ENCODE assay signal across 8 cellular contexts in genomic region chr7:2863461-2864066, GRCh38. TPM values are rescaled to one million over a fixed set of nuclear protein-coding genes. Genes with fewer than 3 reads are reported as not detected.
DNase-seq lines count a peak whose midpoint lies in the region; ATAC-seq and TF ChIP-seq lines count a peak whose summit lies in the region.

No MANE protein-coding gene starts in this region.

- H3K27me3 Mint-ChIP-seq in activated naive CD8-positive, alpha-beta T cell: no peaks in the 10 kb centered on the region

- DNase-seq in GM19238 (ENCODE audit: insufficient read length, low spot score): peak; percentile 80
- DNase-seq in SK-N-MC (ENCODE audit: low read depth, low spot score): no peak
- peak; percentile 81 for DNase-seq in left ventricle myocardium inferior
- peak; percentile 90 for DNase-seq in skeletal muscle cell (ENCODE audit: low read depth)
- DNase-seq in Ammon's horn (ENCODE audit: low spot score): no peak

- H3K36me3 Mint-ChIP-seq in activated naive CD8-positive, alpha-beta T cell: no peaks in the 10 kb centered on the region

- H3K9me3 Mint-ChIP-seq in activated naive CD8-positive, alpha-beta T cell (ENCODE audit: low read depth): no peaks in the 10 kb centered on the region

- peak overlapping the region; percentile 92 for H3K27ac Mint-ChIP-seq in activated naive CD8-positive, alpha-beta T cell

- H4K20me1 ChIP-seq in BLaER1 treated with 17β-estradiol and CSF1 and Interleukin-3, amounts not matched to agents 10 nM and 100 nM: no peaks in the 10 kb centered on the region

- H3K27me3 ChIP-seq in BLaER1 treated with 17β-estradiol and CSF1 and Interleukin-3, amounts not matched to agents 10 nM and 100 nM: no peaks in the 10 kb centered on the region
- H3K27me3 ChIP-seq in left ventricle myocardium inferior (ENCODE audit: low read depth): no peaks in the 10 kb centered on the region

- peak overlapping the region; percentile 72 for H3K4me3 Mint-ChIP-seq in activated naive CD8-positive, alpha-beta T cell

- H3K4me2 ChIP-seq in BLaER1 treated with 17β-estradiol and CSF1 and Interleukin-3, amounts not matched to agents 10 nM and 100 nM: peak overlapping the region; percentile 79 to 97 (median 91)

- peak overlapping the region; percentile 88 to 98 (median 95) for H3K27ac ChIP-seq in BLaER1 treated with 17β-estradiol and CSF1 and Interleukin-3, amounts not matched to agents 10 nM and 100 nM
- H3K27ac ChIP-seq in SK-N-MC (peak overlapping the region; percentile 61), left ventricle myocardium inferior (replicated peaks) (peak overlapping the region; percentile 91)

- H3K9ac ChIP-seq in BLaER1 treated with 17β-estradiol and CSF1 and Interleukin-3, amounts not matched to agents 10 nM and 100 nM: peak overlapping the region; percentile 75 to 88 (median 85)
- peak overlapping the region; percentile 57 for H3K9ac ChIP-seq in SK-N-MC (ENCODE audit: insufficient read length)

- peaks cover 0 to 13% (median 0%) of the 10 kb centered on the region in 11 experiments; a peak in 3 of 22 replicates for H3K36me3 ChIP-seq in BLaER1 treated with 17β-estradiol and CSF1 and Interleukin-3, amounts not matched to agents 10 nM and 100 nM
- no peaks in the 10 kb centered on the region for H3K36me3 ChIP-seq in SK-N-MC (ENCODE audit: insufficient read depth, low read length)
- no peaks in the 10 kb centered on the region for H3K36me3 ChIP-seq in left ventricle myocardium inferior

- ATAC-seq in HG03354 (IDR thresholded peaks at IDR 0.05; ENCODE audit: poor library complexity, severe bottlenecking, unreplicated experiment): peak; percentile 95

- no peaks in the 10 kb centered on the region for H3K9me3 ChIP-seq in BLaER1 treated with 17β-estradiol and CSF1 and Interleukin-3, amounts not matched to agents 10 nM and 100 nM (replicated peaks in 1 of 11)
- no peaks in the 10 kb centered on the region for H3K9me3 ChIP-seq in SK-N-MC (ENCODE audit: low read depth, low read length)
- no peaks in the 10 kb centered on the region for H3K9me3 ChIP-seq in left ventricle myocardium inferior (replicated peaks)

- peaks cover 37 to 84% (median 71%) of the 10 kb centered on the region in 10 experiments for H3K4me1 ChIP-seq in BLaER1 treated with 17β-estradiol and CSF1 and Interleukin-3, amounts not matched to agents 10 nM and 100 nM
- peaks cover 22% of the 10 kb centered on the region for H3K4me1 ChIP-seq in left ventricle myocardium inferior

- H3K4me1 Mint-ChIP-seq in activated naive CD8-positive, alpha-beta T cell (ENCODE audit: low read depth): peaks cover 23% of the 10 kb centered on the region

- H3K4me3 ChIP-seq in BLaER1 treated with 17β-estradiol and CSF1 and Interleukin-3, amounts not matched to agents 10 nM and 100 nM: peak overlapping the region; percentile 22 to 60 (median 45); a peak in 16 of 20 replicates
- H3K4me3 ChIP-seq in SK-N-MC: no peak overlapping the region
- peak overlapping the region; percentile 44 for H3K4me3 ChIP-seq in left ventricle myocardium inferior
- peak overlapping the region; percentile 13 for H3K4me3 ChIP-seq in skeletal muscle cell (ENCODE audit: low read depth, low read length)

- intact Hi-C loops in left ventricle myocardium inferior (cut with micrococcal nuclease): loop anchor here (10.0 kb wide), 1 partner anchor 291 kb away; no protein-coding TSS in a partner anchor

- TF ChIP-seq CTCF in left ventricle myocardium inferior (IDR thresholded peaks at IDR 0.05; ENCODE audit: borderline replicate concordance): no peak

RNA-seq across cellular contexts. Expression of gene GNA12, which starts 19.5 kb away (rescaled TPM):
- total RNA-seq in left ventricle myocardium inferior: 43.0 TPM

Comparison
In these comparisons a context has a peak if more than half of its experiments do, and no peak if none do; other contexts are left out.
1. DNase-seq: peak in GM19238 (single experiment), left ventricle myocardium inferior (single experiment) and skeletal muscle cell (single experiment); none in SK-N-MC (single experiment) and Ammon's horn (single experiment).
2. Peak in every context shown above with its lines, with median percentiles within 50 percentile points of each other: H3K27ac ChIP-seq.